ENCODE assay signal across 17 cellular contexts in the genomic region with DNA sequence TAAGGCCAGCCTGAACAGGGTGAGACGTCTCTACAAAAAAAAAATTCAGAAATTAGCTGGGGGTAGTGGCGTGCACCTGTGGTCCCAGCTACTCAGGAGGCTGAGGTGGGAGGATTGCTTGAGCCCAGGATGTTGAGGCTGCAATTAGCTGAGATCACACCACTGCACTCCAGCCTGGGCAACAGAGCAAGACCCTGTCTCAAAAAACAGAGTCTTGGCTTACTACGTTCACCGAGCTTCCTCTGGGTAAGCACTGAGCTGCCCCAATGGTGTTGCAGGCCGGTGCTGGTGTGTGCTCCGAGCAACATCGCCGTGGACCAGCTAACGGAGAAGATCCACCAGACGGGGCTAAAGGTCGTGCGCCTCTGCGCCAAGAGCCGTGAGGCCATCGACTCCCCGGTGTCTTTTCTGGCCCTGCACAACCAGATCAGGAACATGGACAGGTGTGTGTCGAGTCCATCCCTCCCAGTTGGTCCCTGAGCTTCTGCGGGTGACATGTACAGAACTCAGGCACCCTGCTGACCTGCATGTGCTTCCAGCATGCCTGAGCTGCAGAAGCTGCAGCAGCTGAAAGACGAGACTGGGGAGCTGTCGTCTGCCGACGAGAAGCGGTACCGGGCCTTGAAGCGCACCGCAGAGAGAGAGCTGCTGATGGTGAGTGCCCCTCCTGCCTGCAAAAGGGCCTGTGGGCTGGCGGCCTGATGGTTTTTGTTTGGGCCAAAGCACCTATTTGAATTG. TPM values are rescaled to one million over a fixed set of nuclear protein-coding genes. Genes with fewer than 3 reads are reported as not detected.
"Had no signal": no experiment of that assay in that cellular context is flagged by ENCODE, and none has a peak within 500 bp of the region (broad histone marks: within the 10 kb centered on the region; RNA-seq: fewer than 3 reads in every experiment).

No MANE protein-coding gene starts in this region.

- H3K27me3 Mint-ChIP-seq: activated naive CD8-positive, alpha-beta T cell; naive B cell; stimulated activated memory B cell treated with anti-CD40 and anti-IgM and Interleukin-4, amounts not matched to agents 10 μg/mL and 1 μg/mL and 100 μg/mL, for 72 hours had no signal

- ATAC-seq: right cardiac atrium; stimulated activated memory B cell treated with anti-CD40 and anti-IgM and Interleukin-4, amounts not matched to agents 10 μg/mL and 1 μg/mL and 100 μg/mL, for 72 hours had no signal

- H3K36me3 Mint-ChIP-seq: activated naive CD8-positive, alpha-beta T cell had no signal

- H3K9me3 Mint-ChIP-seq: naive B cell; stimulated activated memory B cell treated with anti-CD40 and anti-IgM and Interleukin-4, amounts not matched to agents 10 μg/mL and 1 μg/mL and 100 μg/mL, for 72 hours had no signal

- H3K27me3 ChIP-seq: cardiac muscle cell, upper lobe of left lung had no signal

- H3K4me3 ChIP-seq: cardiac muscle cell, lung, upper lobe of left lung had no signal

- H3K27ac ChIP-seq: cardiac muscle cell, epithelial cell of prostate, upper lobe of left lung had no signal

- DNase-seq: activated CD4-positive, alpha-beta T cell treated with anti-CD3 and anti-CD28 coated beads, Interleukin-2, amount 50 U/mL, for 4 hours; activated CD4-positive, CD25-positive, alpha-beta regulatory T cell treated with anti-CD3 and anti-CD28 coated beads, Interleukin-2, amount 50 U/mL, for 72 hours; activated effector memory CD4-positive, alpha-beta T cell treated with Interleukin-2 at 50 U/mL for 16 hours; activated T-cell treated with anti-CD3 and anti-CD28 coated beads, Interleukin-2, amount 50 U/mL, for 1 hour; cortex of kidney; effector memory CD4-positive, alpha-beta T cell; left cardiac atrium; naive B cell; right cardiac atrium; stimulated activated CD4-positive, alpha-beta T cell treated with anti-CD3 and anti-CD28 coated beads, Interleukin-1b, Interleukin-23, amount 100 ng/mL, for 48 hours had no signal

- H3K27ac Mint-ChIP-seq: activated naive CD8-positive, alpha-beta T cell; stimulated activated memory B cell treated with anti-CD40 and anti-IgM and Interleukin-4, amounts not matched to agents 10 μg/mL and 1 μg/mL and 100 μg/mL, for 72 hours had no signal

- H3K4me3 Mint-ChIP-seq: activated naive CD8-positive, alpha-beta T cell; stimulated activated memory B cell treated with anti-CD40 and anti-IgM and Interleukin-4, amounts not matched to agents 10 μg/mL and 1 μg/mL and 100 μg/mL, for 72 hours had no signal

- H3K9me3 ChIP-seq: upper lobe of left lung had no signal

RNA-seq across cellular contexts. Expression of gene CERS1, which starts 40.1 kb away (rescaled TPM):
- total RNA-seq: T-helper 1 cell treated with Interleukin-12 subunit alpha and Interleukin-12 subunit beta and Interleukin-4 antibody, amounts not matched to agents 30 ng/mL and 1 ng/mL, for 36 hours had no signal
